ENCODE assay signal across 35 cellular contexts in the genomic region with DNA sequence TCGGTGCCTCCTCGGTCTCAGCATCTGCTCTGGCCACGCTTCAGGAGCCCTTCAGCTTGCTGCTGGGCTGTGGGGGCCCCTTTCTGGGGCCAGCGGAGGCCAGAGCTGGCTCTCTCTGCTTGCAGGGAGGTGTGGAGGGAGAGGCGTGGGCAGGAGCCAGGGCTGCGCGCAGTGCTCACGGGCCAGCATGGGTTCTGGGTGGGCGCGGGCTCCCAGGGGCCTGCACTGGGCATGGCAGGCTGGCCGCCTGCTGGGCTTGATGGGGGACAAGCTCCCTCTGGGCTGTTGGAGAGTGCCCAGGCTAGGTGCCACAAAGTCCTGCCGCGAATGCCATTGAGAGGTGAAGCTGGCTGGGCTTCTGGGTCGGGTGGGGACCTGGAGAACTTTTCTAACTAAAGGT.
"Had no signal": no experiment of that assay in that cellular context is flagged by ENCODE, and none has a peak within 500 bp of the region (broad histone marks: within the 10 kb centered on the region; RNA-seq: fewer than 3 reads in every experiment).

No MANE protein-coding gene starts in this region.

- H3K4me3 ChIP-seq: MG63 had no signal

- H3K36me3 ChIP-seq: MG63 had no signal

- DNase-seq: Karpas-422, Kasumi-1, MG63, MM.1S, MV-4-11, NCI-H1048, NCI-H1092, NCI-H1092 treated with DMSO at 0.1 percent for 48 hours, NCI-H1105, NCI-H1105 treated with DMSO at 0.1 percent for 48 hours, NCI-H1417, NCI-H1417 treated with DMSO at 0.1 percent for 48 hours, NCI-H1436, NCI-H1436 treated with DMSO at 0.1 percent for 48 hours, NCI-H146, NCI-H1694, NCI-H1694 treated with DMSO at 0.1 percent for 48 hours, NCI-H187, NCI-H187 treated with DMSO at 0.1 percent for 48 hours, NCI-H1930, NCI-H2029, NCI-H2029 treated with DMSO at 0.1 percent for 48 hours, NCI-H2081, NCI-H2081 treated with DMSO at 0.1 percent for 48 hours, NCI-H2107, NCI-H2171, NCI-H2171 treated with DMSO at 0.1 percent for 48 hours, NCI-H2227 treated with DMSO at 0.1 percent for 48 hours, NCI-H226, NCI-H345, NCI-H446, NCI-H446 treated with DMSO at 0.1 percent for 48 hours, NCI-H510A, NCI-H510A treated with DMSO at 0.1 percent for 48 hours, NCI-H524 had no signal

- H3K9me3 ChIP-seq: MG63 had no signal
